ENCODE assay signal across 28 cellular contexts in genomic region chr13:97200081-97200942, GRCh38.
"Had no signal": no experiment of that assay in that cellular context is flagged by ENCODE, and none has a peak within 500 bp of the region (broad histone marks: within the 10 kb centered on the region; RNA-seq: fewer than 3 reads in every experiment).

No MANE protein-coding gene starts in this region.

- ATAC-seq: naive thymus-derived CD8-positive, alpha-beta T cell; natural killer cell treated with Interleukin-12 subunit alpha and Interleukin-12 subunit beta and Interleukin-15 and Interleukin-18, amount 100 ng/mL, for 72 hours; psoas muscle; right cardiac atrium; right lobe of liver; stimulated activated memory B cell treated with anti-CD40 and anti-IgM and Interleukin-4, amounts not matched to agents 10 μg/mL and 1 μg/mL and 100 μg/mL, for 72 hours; stimulated activated naive CD8-positive, alpha-beta T cell treated with anti-CD3 and anti-CD28 coated beads, Interleukin-15, Interleukin-2, amounts not matched to agents 100 U/mL and 50 U/mL, for 24 hours; upper lobe of right lung had no signal

- H2AFZ ChIP-seq: parathyroid adenoma had no signal

- H3K27me3 ChIP-seq: ovary, right lobe of liver, sigmoid colon, stomach, thyroid gland, tibial nerve, upper lobe of right lung, uterus had no signal

- H3K36me3 ChIP-seq: neutrophil, ovary, right lobe of liver, sigmoid colon, stomach, thoracic aorta, thyroid gland, tibial nerve, upper lobe of right lung, uterus had no signal

- H3K27ac ChIP-seq: neutrophil, ovary, parathyroid adenoma, psoas muscle, right lobe of liver, sigmoid colon, stomach, thoracic aorta, thyroid gland, tibial nerve, upper lobe of right lung, uterus had no signal

- H3K9ac ChIP-seq: parathyroid adenoma had no signal

- H3K4me3 ChIP-seq: ovary, psoas muscle, right lobe of liver, sigmoid colon, stomach, thoracic aorta, thyroid gland, tibial nerve, upper lobe of right lung, uterus had no signal

- DNase-seq: naive B cell; naive thymus-derived CD8-positive, alpha-beta T cell; nephron progenitor cell; occipital lobe; ovary; posterior cingulate gyrus; psoas muscle; right cardiac atrium; right lobe of liver; sigmoid colon; small intestine; stimulated activated CD4-positive, alpha-beta T cell treated with anti-CD3 and anti-CD28 coated beads, Interleukin-15, amount 100 ng/mL, for 24 hours; stimulated activated CD4-positive, alpha-beta T cell treated with anti-CD3 and anti-CD28 coated beads, Interleukin-2, amount 100 ng/mL, for 24 hours; stimulated activated CD4-positive, alpha-beta T cell treated with anti-CD3 and anti-CD28 coated beads, Interleukin-2, amount 100 ng/mL, for 48 hours; stimulated activated CD4-positive, alpha-beta T cell treated with anti-CD3 and anti-CD28 coated beads, Interleukin-4, amount 100 ng/mL, for 4 hours; stimulated activated CD8-positive, alpha-beta memory T cell treated with anti-CD3 and anti-CD28 coated beads, Interleukin-4, amount 100 ng/mL, for 48 hours; stimulated activated naive CD4-positive, alpha-beta T cell; stimulated activated naive CD8-positive, alpha-beta T cell treated with anti-CD3 and anti-CD28 coated beads, Interleukin-15, Interleukin-2, amounts not matched to agents 100 U/mL and 50 U/mL, for 24 hours; stomach; thyroid gland; upper lobe of right lung; uterus had no signal

- H3K9me3 ChIP-seq: neutrophil, ovary, psoas muscle, right lobe of liver, sigmoid colon, stomach, thoracic aorta, thyroid gland, tibial nerve, upper lobe of right lung, uterus had no signal

- H3K4me1 ChIP-seq: parathyroid adenoma, psoas muscle, right lobe of liver, thyroid gland, tibial nerve, upper lobe of right lung, uterus had no signal
